1 cellular context compared by ENCODE assay signal in the genomic region with DNA sequence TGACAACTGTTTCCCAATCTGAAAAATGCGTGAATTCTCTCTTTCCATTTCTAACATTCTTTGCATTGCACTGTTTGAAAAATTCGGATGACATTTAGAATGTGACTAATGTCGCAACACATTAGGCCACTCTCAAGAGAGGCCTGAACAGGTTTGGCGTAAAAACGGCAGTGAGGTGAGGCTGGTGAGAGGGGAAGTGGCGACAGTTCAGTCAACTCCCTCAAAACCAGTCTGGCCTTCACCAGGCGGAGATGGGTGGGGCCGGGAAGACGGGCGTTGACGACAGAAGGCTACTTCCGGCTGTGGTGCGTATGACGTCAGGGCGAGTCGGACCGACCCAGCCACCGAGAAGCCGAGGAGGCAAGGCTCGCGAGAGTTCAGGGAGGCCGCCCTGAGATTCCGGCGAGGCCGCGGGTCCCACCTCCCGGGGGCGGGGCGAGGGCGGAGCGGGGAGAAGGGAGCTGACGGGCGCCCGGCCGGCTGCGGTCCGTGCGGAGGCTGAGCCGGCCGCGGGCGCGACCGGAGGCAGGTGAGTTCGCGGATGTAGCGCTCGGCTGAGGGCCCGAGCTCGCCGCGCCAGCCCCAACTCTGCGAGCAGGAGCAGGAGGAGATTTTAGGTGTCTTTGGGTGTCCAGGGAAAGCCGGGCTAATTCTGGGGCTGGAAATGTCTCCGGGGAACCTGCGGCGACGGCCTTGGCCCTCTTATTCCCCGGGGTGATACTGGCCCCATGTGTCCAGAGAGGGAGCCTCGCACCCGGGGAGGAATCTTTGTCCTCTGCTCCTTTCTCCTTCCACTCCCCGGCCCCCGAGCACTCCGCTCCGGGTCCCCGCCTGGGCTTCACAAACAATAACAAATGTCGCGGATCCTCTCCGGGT.
A peak's percentile ranks its signal among the peaks of the same experiment; 100 is the strongest.
TF ChIP-seq lines count a peak whose summit lies in the region.

STK38L (plus strand) TSS at position 483 of the 876 bp plus-strand sequence. CDS start 53,435 bp downstream, outside the sequence.

TF ChIP-seq in K562, 482 proteins besides CTCF, POLR2A, EP300 and RAD21 (continued from another document):
- TF ChIP-seq PKNOX1 (IDR thresholded peaks at IDR 0.05) (peak; percentile 52), ATF1 (CRISPR knock-in tag; IDR thresholded peaks at IDR 0.05) (peak; percentile 80), ATF1 (tag; IDR thresholded peaks at IDR 0.05) (peak; percentile 98), RHOXF2B (CRISPR knock-in tag; conservative IDR thresholded peaks at IDR 0.05) (0 out of 2 replicates have a peak, but pooled peaks have one; percentile 75), TEAD1 (CRISPR knock-in tag; IDR thresholded peaks at IDR 0.05) (peak in 1 of 2 experiments; percentile 57; a peak in 1 of 4 replicates)
